In the genomic region with DNA sequence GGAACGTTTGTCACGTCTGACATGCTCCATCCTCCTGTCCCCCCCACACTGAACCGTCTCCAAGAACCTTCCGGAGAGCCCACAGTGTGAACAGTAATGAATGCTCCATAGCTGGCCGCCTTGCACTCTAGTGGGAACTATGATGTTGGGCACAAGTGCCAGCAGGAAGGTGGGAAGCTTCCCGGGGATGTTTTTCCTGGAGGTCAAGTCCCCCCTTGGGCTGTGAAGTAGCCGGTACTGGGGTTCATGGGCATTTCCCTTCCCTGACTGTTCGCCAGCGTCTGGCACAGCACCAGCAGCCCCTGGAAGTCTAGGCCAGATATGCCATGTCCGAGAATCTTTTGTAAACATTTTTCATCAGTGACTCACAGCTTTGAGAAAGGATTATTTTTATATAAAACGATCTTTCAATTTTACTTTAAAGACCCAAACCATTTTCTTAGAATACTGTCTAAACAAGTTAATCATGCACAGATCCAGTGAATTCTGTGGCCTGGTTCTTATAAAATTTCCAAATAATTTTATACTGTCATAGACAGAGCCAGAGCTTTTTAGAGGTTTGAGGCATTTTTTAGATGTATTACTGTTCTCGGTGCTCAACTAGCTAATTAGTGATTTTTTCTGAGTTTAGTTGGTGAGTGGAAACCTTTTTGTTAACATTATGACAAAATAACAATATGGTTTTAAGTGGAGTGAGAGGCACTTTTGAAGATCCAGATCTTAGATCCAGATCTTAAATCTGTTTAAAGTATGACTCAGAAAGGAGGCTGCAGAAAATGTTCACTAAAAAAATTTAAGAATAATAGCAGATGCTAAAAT, we compare ENCODE assay signal across 9 cellular contexts. TPM values are rescaled to one million over a fixed set of nuclear protein-coding genes. Genes with fewer than 3 reads are reported as not detected.
DNase-seq lines count a peak whose midpoint lies in the region; ATAC-seq and TF ChIP-seq lines count a peak whose summit lies in the region.
"Had no signal": no experiment of that assay in that cellular context is flagged by ENCODE, and none has a peak within 500 bp of the region (broad histone marks: within the 10 kb centered on the region; RNA-seq: fewer than 3 reads in every experiment).

No MANE protein-coding gene starts in this region.

- peaks cover 100% of the 10 kb centered on the region for H4K20me1 ChIP-seq in BLaER1

- H3K27ac ChIP-seq in BLaER1: no peak overlapping the region

- no peaks in the 10 kb centered on the region for H3K27me3 ChIP-seq in BLaER1

- H3K4me1 ChIP-seq in BLaER1: peaks cover 34% of the 10 kb centered on the region

- no peak overlapping the region for H3K4me3 ChIP-seq in BLaER1

- no peaks in the 10 kb centered on the region for H3K9me3 ChIP-seq in BLaER1

- no peak overlapping the region for H3K27ac Mint-ChIP-seq in activated CD4-positive, alpha-beta T cell treated with anti-CD3 and anti-CD28 coated beads for 36 hours

- no peaks in the 10 kb centered on the region for H3K9me3 Mint-ChIP-seq in activated CD4-positive, alpha-beta T cell treated with anti-CD3 and anti-CD28 coated beads for 36 hours (ENCODE audit: low read depth)

- H3K4me2 ChIP-seq in BLaER1: no peak overlapping the region

- no peak for TF ChIP-seq POLR2A in erythroblast (IDR thresholded peaks at IDR 0.05; ENCODE audit: low read length)

- POLR2A ChIA-PET in activated CD4-positive, alpha-beta T cell treated with anti-CD3 and anti-CD28 coated beads for 36 hours (lab: Charles Lee): no interaction called here

- peaks cover 36% of the 10 kb centered on the region for H3K36me3 ChIP-seq in BLaER1

- 0 out of 2 replicates have a peak overlapping the region, but pooled peaks have one; percentile 40 for H3K9ac ChIP-seq in BLaER1

- H3K36me3 Mint-ChIP-seq in activated CD4-positive, alpha-beta T cell treated with anti-CD3 and anti-CD28 coated beads for 36 hours (ENCODE audit: low read depth): no peaks in the 10 kb centered on the region

- H3K4me1 Mint-ChIP-seq in activated CD4-positive, alpha-beta T cell treated with anti-CD3 and anti-CD28 coated beads for 36 hours: peaks cover 11% of the 10 kb centered on the region

- DNase-seq in T1000 (lab: John Stamatoyannopoulos, UW) (peak; percentile 74), foreskin melanocyte (peak; percentile 66), pons (ENCODE audit: low spot score) (peak; percentile 81), SHP77 treated with DMSO at 0.1 percent for 48 hours (lab: John Stamatoyannopoulos, UW) (no peak), erythroblast (lab: John Stamatoyannopoulos, UW) (no peak)
- no peak for DNase-seq in activated CD4-positive, alpha-beta T cell treated with anti-CD3 and anti-CD28 coated beads for 36 hours
- DNase-seq: activated CD4-positive, alpha-beta T cell treated with anti-CD3 and anti-CD28 coated beads, Interleukin-2, amount 50 U/mL, for 4 hours had no signal

- intact Hi-C loops in activated CD4-positive, alpha-beta T cell treated with anti-CD3 and anti-CD28 coated beads for 36 hours (cut with DNase I, micrococcal nuclease): no loop called here

- no peaks in the 10 kb centered on the region for H3K27me3 Mint-ChIP-seq in activated CD4-positive, alpha-beta T cell treated with anti-CD3 and anti-CD28 coated beads for 36 hours

- H3K4me3 Mint-ChIP-seq in activated CD4-positive, alpha-beta T cell treated with anti-CD3 and anti-CD28 coated beads for 36 hours: no peak overlapping the region

- CTCF ChIA-PET in activated CD4-positive, alpha-beta T cell treated with anti-CD3 and anti-CD28 coated beads for 36 hours (lab: Charles Lee): interaction anchor here (0.6 to 2.7 kb wide), 3 partner anchors 17 to 146 kb away, joined by 3 to 10 read pairs (median 7); no protein-coding TSS in a partner anchor

- no peak for ATAC-seq in GM18858 (IDR thresholded peaks at IDR 0.05; ENCODE audit: unreplicated experiment)
- ATAC-seq in activated CD4-positive, alpha-beta T cell treated with anti-CD3 and anti-CD28 coated beads for 36 hours: no peak

RNA-seq across cellular contexts. Expression of gene ABL1, which starts 11.6 kb away (rescaled TPM):
- 10 to 100 TPM; 31.8 to 32.3 TPM for total RNA-seq in activated CD4-positive, alpha-beta T cell treated with anti-CD3 and anti-CD28 coated beads for 36 hours

RNA-seq across cellular contexts. Expression of gene QRFP, which starts 49.9 kb away (rescaled TPM):
- not detected for total RNA-seq in activated CD4-positive, alpha-beta T cell treated with anti-CD3 and anti-CD28 coated beads for 36 hours

Comparison
In these comparisons a context has a peak if more than half of its experiments do, and no peak if none do; other contexts are left out.
1. DNase-seq: peak in T1000 (single experiment), foreskin melanocyte (single experiment) and pons (single experiment); none in SHP77 treated with DMSO at 0.1 percent for 48 hours (single experiment), erythroblast (0 of 2) and activated CD4-positive, alpha-beta T cell treated with anti-CD3 and anti-CD28 coated beads for 36 hours (single experiment).